Comparison of ENCODE assay signal across 23 cellular contexts in genomic region chr1:209723265-209723664, GRCh38. TPM values are rescaled to one million over a fixed set of nuclear protein-coding genes. Genes with fewer than 3 reads are reported as not detected.
DNase-seq lines count a peak whose midpoint lies in the region; ATAC-seq and TF ChIP-seq lines count a peak whose summit lies in the region.
"Had no signal": no experiment of that assay in that cellular context is flagged by ENCODE, and none has a peak within 500 bp of the region (broad histone marks: within the 10 kb centered on the region; RNA-seq: fewer than 3 reads in every experiment).

No MANE protein-coding gene starts in this region.

- no peak overlapping the region for H3K18ac ChIP-seq in mesenchymal stem cell (ENCODE audit: low read depth in 1 of 2, low read length in 2 of 2)

- H3K27ac ChIP-seq in mesenchymal stem cell (ENCODE audit: low read length, poor library complexity, severe bottlenecking) (no peak overlapping the region), esophagus muscularis mucosa (replicated peaks in 1 of 4) (no peak overlapping the region)
- H3K27ac ChIP-seq: A549, PC-9 had no signal

- H3K4me1 Mint-ChIP-seq in activated CD8-positive, alpha-beta T cell treated with anti-CD3 and anti-CD28 coated beads for 36 hours (ENCODE audit: low read depth) = peaks cover 49% of the 10 kb centered on the region
- peaks cover 14% of the 10 kb centered on the region for H3K4me1 Mint-ChIP-seq in activated CD8-positive, alpha-beta T cell treated with anti-CD3 and anti-CD28 coated beads, Interleukin-2, amount 10 ng/mL, durations not matched to agents 7 days and 5 days (ENCODE audit: low read depth)
- peaks cover 35% of the 10 kb centered on the region for H3K4me1 Mint-ChIP-seq in activated T-helper 17 cell treated with anti-CD3 and anti-CD28 coated beads, Interleukin-2, amount 50 U/mL, for 72 hours
- peaks cover 72% of the 10 kb centered on the region for H3K4me1 Mint-ChIP-seq in activated naive CD8-positive, alpha-beta T cell treated with anti-CD3 and anti-CD28 coated beads, Interleukin-2, amount 50 U/mL, for 24 hours
- H3K4me1 Mint-ChIP-seq: H9 had no signal

- H2AK5ac ChIP-seq in mesenchymal stem cell (ENCODE audit: low read length, severe bottlenecking) = no peak overlapping the region

- H3K27me3 ChIP-seq in mesenchymal stem cell (ENCODE audit: control insufficient read depth in 1 of 2, insufficient read depth in 1 of 2, low read length in 2 of 2) = peaks cover 0 to 5% of the 10 kb centered on the region in 2 experiments
- no peaks in the 10 kb centered on the region for H3K27me3 ChIP-seq in esophagus muscularis mucosa

- H3K4ac ChIP-seq in mesenchymal stem cell (ENCODE audit: low read depth in 1 of 2, low read length in 2 of 2) = no peak overlapping the region

- H3K4me1 ChIP-seq in mesenchymal stem cell (ENCODE audit: control insufficient read depth, insufficient read depth, low read depth, low read length) (no peaks in the 10 kb centered on the region), esophagus muscularis mucosa (peaks cover 0 to 7% (median 0%) of the 10 kb centered on the region in 4 donors)
- H3K4me1 ChIP-seq: A549, Caco-2 had no signal

- H4K91ac ChIP-seq in mesenchymal stem cell (ENCODE audit: low read length) = no peak overlapping the region

- no peak overlapping the region for H3K14ac ChIP-seq in mesenchymal stem cell (ENCODE audit: low read length in 2 of 2)

- no peak overlapping the region for H4K8ac ChIP-seq in mesenchymal stem cell (ENCODE audit: low read length)

- H3K27me3 Mint-ChIP-seq in activated CD8-positive, alpha-beta T cell treated with anti-CD3 and anti-CD28 coated beads for 36 hours = no peaks in the 10 kb centered on the region
- H3K27me3 Mint-ChIP-seq in activated CD8-positive, alpha-beta T cell treated with anti-CD3 and anti-CD28 coated beads, Interleukin-2, amount 10 ng/mL, durations not matched to agents 7 days and 5 days (ENCODE audit: low read depth) = no peaks in the 10 kb centered on the region
- no peaks in the 10 kb centered on the region for H3K27me3 Mint-ChIP-seq in activated T-helper 17 cell treated with anti-CD3 and anti-CD28 coated beads, Interleukin-2, amount 50 U/mL, for 72 hours
- no peaks in the 10 kb centered on the region for H3K27me3 Mint-ChIP-seq in activated naive CD8-positive, alpha-beta T cell treated with anti-CD3 and anti-CD28 coated beads, Interleukin-2, amount 50 U/mL, for 24 hours
- H3K27me3 Mint-ChIP-seq: CD4-positive, alpha-beta T cell; IgD-negative memory B cell had no signal

- CTCF ChIA-PET in activated CD8-positive, alpha-beta T cell treated with anti-CD3 and anti-CD28 coated beads for 36 hours (lab: Charles Lee) = interaction anchor here (1.0 to 2.6 kb wide), 7 partner anchors 11 to 146 kb away, joined by 3 to 12 read pairs (median 6); no protein-coding TSS in a partner anchor
- CTCF ChIA-PET in activated CD8-positive, alpha-beta T cell treated with anti-CD3 and anti-CD28 coated beads, Interleukin-2, amount 10 ng/mL, durations not matched to agents 7 days and 5 days (lab: Charles Lee) = interaction anchor here (1.0 to 2.4 kb wide), 4 partner anchors 13 to 32 kb away, joined by 3 to 8 read pairs (median 4); no protein-coding TSS in a partner anchor

- no peaks in the 10 kb centered on the region for H3K79me1 ChIP-seq in mesenchymal stem cell (replicated peaks; ENCODE audit: low read length, poor library complexity, severe bottlenecking)

- no peak overlapping the region for H2AFZ ChIP-seq in mesenchymal stem cell (ENCODE audit: low read depth, low read length)
- H2AFZ ChIP-seq: PC-9 had no signal

- H3K9ac ChIP-seq in mesenchymal stem cell (ENCODE audit: low read length) = peak overlapping the region; percentile 13

- no peak for TF ChIP-seq CTCF in activated CD8-positive, alpha-beta T cell treated with anti-CD3 and anti-CD28 coated beads for 36 hours (IDR thresholded peaks at IDR 0.05)
- TF ChIP-seq CTCF in esophagus muscularis mucosa (IDR thresholded peaks at IDR 0.05) = no peak

- H2BK15ac ChIP-seq in mesenchymal stem cell (ENCODE audit: low read depth, poor library complexity, severe bottlenecking) = no peak overlapping the region

- intact Hi-C loops in activated CD8-positive, alpha-beta T cell treated with anti-CD3 and anti-CD28 coated beads for 36 hours (cut with micrococcal nuclease) = no loop called here
- intact Hi-C loops in esophagus muscularis mucosa (cut with DNase I) = no loop called here

- H2BK12ac ChIP-seq in mesenchymal stem cell (ENCODE audit: low read length in 2 of 2) = no peak overlapping the region

- no peak overlapping the region for H3K4me3 ChIP-seq in mesenchymal stem cell (ENCODE audit: insufficient read depth in 1 of 2, low read depth in 1 of 2, low read length in 2 of 2)
- H3K4me3 ChIP-seq in esophagus muscularis mucosa = no peak overlapping the region
- H3K4me3 ChIP-seq: A549, PC-9 had no signal

- ATAC-seq in activated CD8-positive, alpha-beta T cell treated with anti-CD3 and anti-CD28 coated beads for 36 hours = no peak
- ATAC-seq in activated CD8-positive, alpha-beta T cell treated with anti-CD3 and anti-CD28 coated beads, Interleukin-2, amount 10 ng/mL, durations not matched to agents 7 days and 5 days = no peak
- no peak for ATAC-seq in activated T-helper 17 cell treated with anti-CD3 and anti-CD28 coated beads, Interleukin-2, amount 50 U/mL, for 72 hours (replicated peaks)
- no peak for ATAC-seq in activated naive CD8-positive, alpha-beta T cell treated with anti-CD3 and anti-CD28 coated beads, Interleukin-2, amount 50 U/mL, for 24 hours
- ATAC-seq in GM18870 (IDR thresholded peaks at IDR 0.05; ENCODE audit: unreplicated experiment) (no peak), HG03095 (IDR thresholded peaks at IDR 0.05; ENCODE audit: unreplicated experiment) (no peak)
- ATAC-seq: A549 had no signal

- H3K4me2 ChIP-seq in mesenchymal stem cell (ENCODE audit: low read length, poor library complexity, severe bottlenecking) = no peak overlapping the region
- H3K4me2 ChIP-seq: A549, PC-9 had no signal

- H3K23ac ChIP-seq in mesenchymal stem cell (ENCODE audit: low read length in 2 of 2) = no peak overlapping the region

- H3K9me3 ChIP-seq in mesenchymal stem cell (ENCODE audit: control insufficient read depth, low read length) (no peaks in the 10 kb centered on the region), esophagus muscularis mucosa (no peaks in the 10 kb centered on the region)
- H3K9me3 ChIP-seq: A549, Caco-2 had no signal

- DNase-seq in activated CD8-positive, alpha-beta T cell treated with anti-CD3 and anti-CD28 coated beads for 36 hours = no peak
- DNase-seq in activated CD8-positive, alpha-beta T cell treated with anti-CD3 and anti-CD28 coated beads, Interleukin-2, amount 10 ng/mL, durations not matched to agents 7 days and 5 days = no peak
- DNase-seq in activated naive CD8-positive, alpha-beta T cell treated with anti-CD3 and anti-CD28 coated beads, Interleukin-2, amount 50 U/mL, for 24 hours = no peak
- DNase-seq in mesenchymal stem cell (no peak), esophagus muscularis mucosa (ENCODE audit: extremely low spot score) (no peak)
- DNase-seq: Caco-2; CD4-positive, alpha-beta T cell; DMS153; GF-D8; H9; Karpas-422; NCI-H1436; NCI-H2029; NCI-H345; NCI-H524 treated with DMSO at 0.1 percent for 48 hours; PC-9 had no signal

- peaks cover 4% of the 10 kb centered on the region for H3K9me3 Mint-ChIP-seq in activated CD8-positive, alpha-beta T cell treated with anti-CD3 and anti-CD28 coated beads for 36 hours
- no peaks in the 10 kb centered on the region for H3K9me3 Mint-ChIP-seq in activated CD8-positive, alpha-beta T cell treated with anti-CD3 and anti-CD28 coated beads, Interleukin-2, amount 10 ng/mL, durations not matched to agents 7 days and 5 days (ENCODE audit: insufficient read depth)
- H3K9me3 Mint-ChIP-seq in activated T-helper 17 cell treated with anti-CD3 and anti-CD28 coated beads, Interleukin-2, amount 50 U/mL, for 72 hours = peaks cover 6% of the 10 kb centered on the region
- H3K9me3 Mint-ChIP-seq in activated naive CD8-positive, alpha-beta T cell treated with anti-CD3 and anti-CD28 coated beads, Interleukin-2, amount 50 U/mL, for 24 hours = peaks cover 17% of the 10 kb centered on the region
- H3K9me3 Mint-ChIP-seq: H9 had no signal

- H2BK5ac ChIP-seq in mesenchymal stem cell (ENCODE audit: low read depth, low read length, poor library complexity, severe bottlenecking) = no peak overlapping the region

- no peak overlapping the region for H2BK120ac ChIP-seq in mesenchymal stem cell (ENCODE audit: low read depth, low read length)

- no peaks in the 10 kb centered on the region for H3K36me3 ChIP-seq in mesenchymal stem cell (ENCODE audit: control insufficient read depth in 1 of 2, insufficient read depth in 2 of 2, low read depth in 1 of 2, low read length in 2 of 2)
- H3K36me3 ChIP-seq in esophagus muscularis mucosa = no peaks in the 10 kb centered on the region

- POLR2A ChIA-PET in activated CD8-positive, alpha-beta T cell treated with anti-CD3 and anti-CD28 coated beads for 36 hours (lab: Charles Lee) = interaction anchor here (1.6 to 4.1 kb wide), 3 partner anchors 12 to 33 kb away, joined by 6 to 20 read pairs (median 8); partner anchors contain the start of gene TRAF3IP3
- POLR2A ChIA-PET in activated CD8-positive, alpha-beta T cell treated with anti-CD3 and anti-CD28 coated beads, Interleukin-2, amount 10 ng/mL, durations not matched to agents 7 days and 5 days (lab: Charles Lee) = no interaction called here

- whole genome bisulfite sequencing in mesenchymal stem cell = 100% methylated on average over 1 of the region's 3 CpGs
- 98% methylated on average over 3 of the region's 3 CpGs for WGBS in esophagus muscularis mucosa

- H3K4me3 Mint-ChIP-seq in activated CD8-positive, alpha-beta T cell treated with anti-CD3 and anti-CD28 coated beads for 36 hours = no peak overlapping the region
- no peak overlapping the region for H3K4me3 Mint-ChIP-seq in activated CD8-positive, alpha-beta T cell treated with anti-CD3 and anti-CD28 coated beads, Interleukin-2, amount 10 ng/mL, durations not matched to agents 7 days and 5 days
- H3K4me3 Mint-ChIP-seq in activated T-helper 17 cell treated with anti-CD3 and anti-CD28 coated beads, Interleukin-2, amount 50 U/mL, for 72 hours = peak overlapping the region; percentile 77
- H3K4me3 Mint-ChIP-seq in activated naive CD8-positive, alpha-beta T cell treated with anti-CD3 and anti-CD28 coated beads, Interleukin-2, amount 50 U/mL, for 24 hours = no peak overlapping the region
- H3K4me3 Mint-ChIP-seq: CD4-positive, alpha-beta T cell; H9; IgD-negative memory B cell had no signal

- peak overlapping the region; percentile 97 for H3K27ac Mint-ChIP-seq in activated CD8-positive, alpha-beta T cell treated with anti-CD3 and anti-CD28 coated beads for 36 hours
- no peak overlapping the region for H3K27ac Mint-ChIP-seq in activated CD8-positive, alpha-beta T cell treated with anti-CD3 and anti-CD28 coated beads, Interleukin-2, amount 10 ng/mL, durations not matched to agents 7 days and 5 days
- H3K27ac Mint-ChIP-seq in activated T-helper 17 cell treated with anti-CD3 and anti-CD28 coated beads, Interleukin-2, amount 50 U/mL, for 72 hours = peak overlapping the region; percentile 99
- H3K27ac Mint-ChIP-seq in activated naive CD8-positive, alpha-beta T cell treated with anti-CD3 and anti-CD28 coated beads, Interleukin-2, amount 50 U/mL, for 24 hours = peak overlapping the region; percentile 100
- H3K27ac Mint-ChIP-seq: H9 had no signal

- TF ChIP-seq EP300 in esophagus muscularis mucosa (IDR thresholded peaks at IDR 0.05) = no peak

- no peak for TF ChIP-seq POLR2A in esophagus muscularis mucosa (IDR thresholded peaks at IDR 0.05; ENCODE audit: low read depth)

- peaks cover 2% of the 10 kb centered on the region for H3K36me3 Mint-ChIP-seq in activated CD8-positive, alpha-beta T cell treated with anti-CD3 and anti-CD28 coated beads for 36 hours (ENCODE audit: low read depth)
- no peaks in the 10 kb centered on the region for H3K36me3 Mint-ChIP-seq in activated CD8-positive, alpha-beta T cell treated with anti-CD3 and anti-CD28 coated beads, Interleukin-2, amount 10 ng/mL, durations not matched to agents 7 days and 5 days (ENCODE audit: low read depth)
- H3K36me3 Mint-ChIP-seq in activated T-helper 17 cell treated with anti-CD3 and anti-CD28 coated beads, Interleukin-2, amount 50 U/mL, for 72 hours (ENCODE audit: low read depth) = no peaks in the 10 kb centered on the region
- peaks cover 11% of the 10 kb centered on the region for H3K36me3 Mint-ChIP-seq in activated naive CD8-positive, alpha-beta T cell treated with anti-CD3 and anti-CD28 coated beads, Interleukin-2, amount 50 U/mL, for 24 hours (ENCODE audit: low read depth)
- H3K36me3 Mint-ChIP-seq: IgD-negative memory B cell had no signal

RNA-seq across cellular contexts. Expression of gene HSD11B1, which starts 18.6 kb away (rescaled TPM):
- total RNA-seq in activated CD8-positive, alpha-beta T cell treated with anti-CD3 and anti-CD28 coated beads for 36 hours = under 1 TPM; 0.47 to 0.59 TPM
- not detected for total RNA-seq in activated CD8-positive, alpha-beta T cell treated with anti-CD3 and anti-CD28 coated beads, Interleukin-2, amount 10 ng/mL, durations not matched to agents 7 days and 5 days
- total RNA-seq in activated T-helper 17 cell treated with anti-CD3 and anti-CD28 coated beads, Interleukin-2, amount 50 U/mL, for 72 hours = 1 to 10 TPM; 2.4 to 9.7 TPM
- 7.2 TPM for polyA plus RNA-seq in mesenchymal stem cell (2013, experiment 1 of 2)
- 6.9 TPM for polyA plus RNA-seq in mesenchymal stem cell (2013, experiment 2 of 2)
- 10 to 100 TPM in 1 of 4 donors, 1 to 10 TPM in 3; 5.0 to 17.2 (median 6.2) TPM for total RNA-seq in esophagus muscularis mucosa
- total RNA-seq: Caco-2, H9, PC-9 had no signal
- polyA plus RNA-seq: A549, IgD-negative memory B cell had no signal

RNA-seq across cellular contexts. Expression of gene TRAF3IP3, which starts 32.6 kb away (rescaled TPM):
- 100 to 1,000 TPM; 194 TPM for total RNA-seq in activated CD8-positive, alpha-beta T cell treated with anti-CD3 and anti-CD28 coated beads for 36 hours
- 100 to 1,000 TPM; 319 to 322 TPM for total RNA-seq in activated CD8-positive, alpha-beta T cell treated with anti-CD3 and anti-CD28 coated beads, Interleukin-2, amount 10 ng/mL, durations not matched to agents 7 days and 5 days
- total RNA-seq in activated T-helper 17 cell treated with anti-CD3 and anti-CD28 coated beads, Interleukin-2, amount 50 U/mL, for 72 hours = 100 to 1,000 TPM; 175 to 184 TPM
- 0.06 TPM for polyA plus RNA-seq in mesenchymal stem cell (2013, experiment 1 of 2)
- polyA plus RNA-seq in mesenchymal stem cell (2013, experiment 2 of 2) = 0.08 TPM
- 1 to 10 TPM; 1.0 to 4.3 (median 2.8) TPM for total RNA-seq in esophagus muscularis mucosa
- total RNA-seq: Caco-2, H9, MCF 10A, PC-9 had no signal
- polyA plus RNA-seq: A549, BJ had no signal

RNA-seq across cellular contexts. Expression of gene G0S2, which starts 48.1 kb away (rescaled TPM):
- 1 to 10 TPM; 4.9 to 5.7 TPM for total RNA-seq in activated CD8-positive, alpha-beta T cell treated with anti-CD3 and anti-CD28 coated beads for 36 hours
- not detected for total RNA-seq in activated CD8-positive, alpha-beta T cell treated with anti-CD3 and anti-CD28 coated beads, Interleukin-2, amount 10 ng/mL, durations not matched to agents 7 days and 5 days
- 10 to 100 TPM; 16.1 to 17.1 TPM for total RNA-seq in activated T-helper 17 cell treated with anti-CD3 and anti-CD28 coated beads, Interleukin-2, amount 50 U/mL, for 72 hours
- polyA plus RNA-seq in mesenchymal stem cell (2013, experiment 1 of 2) = 81.8 TPM
- polyA plus RNA-seq in mesenchymal stem cell (2013, experiment 2 of 2) = 81.6 TPM
- 10 to 100 TPM in 2 of 4 donors, 1 to 10 TPM in 2; 4.9 to 28.5 (median 17.4) TPM for total RNA-seq in esophagus muscularis mucosa
- total RNA-seq: MCF 10A had no signal

Comparison
In these comparisons a context has a peak if more than half of its experiments do, and no peak if none do; other contexts are left out.
1. RNA of gene G0S2, which starts 48.1 kb away (total RNA-seq): 4.9 to 28.5 TPM in esophagus muscularis mucosa, 16.1 to 17.1 TPM in activated T-helper 17 cell treated with anti-CD3 and anti-CD28 coated beads, Interleukin-2, amount 50 U/mL, for 72 hours and 4.9 to 5.7 TPM in activated CD8-positive, alpha-beta T cell treated with anti-CD3 and anti-CD28 coated beads for 36 hours; not detected in activated CD8-positive, alpha-beta T cell treated with anti-CD3 and anti-CD28 coated beads, Interleukin-2, amount 10 ng/mL, durations not matched to agents 7 days and 5 days; every median in the first group is over 4 times any median in the second.
2. RNA of gene TRAF3IP3, which starts 32.6 kb away (total RNA-seq): 319 to 322 TPM in activated CD8-positive, alpha-beta T cell treated with anti-CD3 and anti-CD28 coated beads, Interleukin-2, amount 10 ng/mL, durations not matched to agents 7 days and 5 days, 194 TPM in activated CD8-positive, alpha-beta T cell treated with anti-CD3 and anti-CD28 coated beads for 36 hours and 175 to 184 TPM in activated T-helper 17 cell treated with anti-CD3 and anti-CD28 coated beads, Interleukin-2, amount 50 U/mL, for 72 hours; 1.0 to 4.3 TPM in esophagus muscularis mucosa; every median in the first group is over 10 times any median in the second.